8 cellular contexts compared by ENCODE assay signal in the genomic region with DNA sequence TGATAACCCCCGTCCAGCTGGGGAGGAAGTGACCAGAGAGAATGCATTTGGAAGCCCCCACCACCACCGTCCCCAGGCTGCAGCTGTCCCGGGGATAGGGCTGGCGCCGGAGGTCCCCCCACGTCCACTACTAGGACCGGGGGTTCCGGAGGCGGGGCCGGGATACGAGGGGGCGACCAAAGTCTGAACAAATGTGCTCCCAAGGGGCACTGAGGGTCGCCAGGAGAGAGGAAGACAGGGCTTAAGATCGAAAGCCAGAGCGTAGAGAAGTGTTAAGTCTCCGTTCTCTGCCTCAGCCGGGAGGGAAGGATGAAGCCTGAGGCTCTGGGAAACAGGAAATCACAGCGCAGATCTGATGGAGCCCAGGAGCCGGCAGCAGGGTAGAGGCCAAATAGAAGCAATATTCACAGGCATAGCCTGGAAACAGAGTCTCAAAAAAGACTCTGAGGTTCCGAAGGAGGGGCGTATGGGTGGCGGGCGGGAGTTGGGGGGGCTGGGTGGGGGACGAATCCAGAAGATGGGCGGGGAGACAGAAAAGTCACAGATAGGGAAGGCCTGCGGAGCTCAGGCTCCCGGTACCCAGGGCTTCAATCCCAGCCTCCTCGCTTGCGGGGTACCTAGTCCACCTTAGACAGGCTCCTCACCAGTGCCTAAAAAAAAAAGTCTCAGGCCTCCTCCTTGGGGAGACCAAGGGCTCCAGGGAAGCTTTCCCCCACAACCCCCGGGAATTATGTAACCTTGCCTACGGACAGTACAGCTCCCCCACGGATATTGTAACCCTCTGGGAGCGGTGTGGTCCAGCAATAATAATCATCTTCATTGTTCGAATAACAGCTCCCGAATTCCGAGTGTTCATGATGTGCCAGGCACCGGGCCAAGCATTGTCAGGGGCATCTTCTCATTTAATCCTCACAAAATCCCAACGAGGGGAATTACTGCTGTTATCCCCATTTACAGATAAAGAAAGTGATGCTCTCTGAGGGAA. TPM values are rescaled to one million over a fixed set of nuclear protein-coding genes. Genes with fewer than 3 reads are reported as not detected.
A peak's percentile ranks its signal among the peaks of the same experiment; 100 is the strongest.
DNase-seq lines count a peak whose midpoint lies in the region; ATAC-seq and TF ChIP-seq lines count a peak whose summit lies in the region.

No MANE protein-coding gene starts in this region.

- peaks cover 5% of the 10 kb centered on the region for H3K36me3 Mint-ChIP-seq in activated CD8-positive, alpha-beta T cell treated with anti-CD3 and anti-CD28 coated beads, Interleukin-2, amount 10 ng/mL, durations not matched to agents 7 days and 5 days (ENCODE audit: low read depth)

- in situ Hi-C loops in GM13977 (cut with MboI; ENCODE audit: low pct_unique_long_range_greater_than_20kb, low sequenced_read_pairs, unreplicated experiment) = no loop called here

- POLR2A ChIA-PET in activated CD8-positive, alpha-beta T cell treated with anti-CD3 and anti-CD28 coated beads, Interleukin-2, amount 10 ng/mL, durations not matched to agents 7 days and 5 days (lab: Charles Lee) = interaction anchor here (1.1 to 1.4 kb wide), 2 partner anchors 12 to 13 kb away, joined by 4 read pairs; no protein-coding TSS in a partner anchor

- H3K27ac ChIP-seq in HUES64 (ENCODE audit: low read depth, low read length) (peak overlapping the region; percentile 62; the same call in 1 of the 2 replicates), neutrophil (peak overlapping the region; percentile 95)

- H3K4me3 ChIP-seq in HUES64 (ENCODE audit: low read length) (peak overlapping the region; percentile 93), neutrophil (ENCODE audit: low read depth in 1 of 2, low read length in 1 of 2) (peak overlapping the region; percentile 92 to 96)

- 14% methylated on average over 38 of the region's 38 CpGs for WGBS in HUES64

- peak overlapping the region; percentile 5; the same call in 1 of the 2 replicates for H3K9ac ChIP-seq in HUES64 (ENCODE audit: low read depth, low read length)

- H3K27me3 ChIP-seq in HUES64 (ENCODE audit: insufficient read depth, low read length) = no peaks in the 10 kb centered on the region
- peaks cover 38% of the 10 kb centered on the region for H3K27me3 ChIP-seq in neutrophil

- H3K4me1 Mint-ChIP-seq in activated CD8-positive, alpha-beta T cell treated with anti-CD3 and anti-CD28 coated beads, Interleukin-2, amount 10 ng/mL, durations not matched to agents 7 days and 5 days (ENCODE audit: low read depth) = peaks cover 27% of the 10 kb centered on the region

- TF ChIP-seq CTCF in neutrophil (IDR thresholded peaks at IDR 0.05) = no peak
- TF ChIP-seq CTCF in GM13977 (IDR thresholded peaks at IDR 0.05; ENCODE audit: extremely low read depth, insufficient read depth, missing control alignments) = no peak

- no peaks in the 10 kb centered on the region for H3K36me3 ChIP-seq in HUES64 (ENCODE audit: insufficient read depth, low read length)
- H3K36me3 ChIP-seq in neutrophil = no peaks in the 10 kb centered on the region

- DNase-seq in COLO668 (lab: John Stamatoyannopoulos, UW; ENCODE audit: unreplicated experiment) (peak; percentile 33), globus pallidus (ENCODE audit: low spot score) (peak; percentile 71), GM13977 (ENCODE audit: low spot score) (no peak)
- DNase-seq in activated CD8-positive, alpha-beta T cell treated with anti-CD3 and anti-CD28 coated beads, Interleukin-2, amount 10 ng/mL, durations not matched to agents 7 days and 5 days = no peak
- DNase-seq in stimulated activated CD4-positive, alpha-beta T cell treated with anti-CD3 and anti-CD28 coated beads, Interleukin-1b, Interleukin-23, amount 100 ng/mL, for 48 hours = no peak

- no peaks in the 10 kb centered on the region for H3K9me3 ChIP-seq in HUES64 (ENCODE audit: insufficient read depth, low read depth, low read length)
- no peaks in the 10 kb centered on the region for H3K9me3 ChIP-seq in neutrophil

- peaks cover 7% of the 10 kb centered on the region for H3K27me3 Mint-ChIP-seq in activated CD8-positive, alpha-beta T cell treated with anti-CD3 and anti-CD28 coated beads, Interleukin-2, amount 10 ng/mL, durations not matched to agents 7 days and 5 days (ENCODE audit: low read depth)

- H3K4me1 ChIP-seq in HUES64 (ENCODE audit: insufficient read depth, low read length) (peaks cover 22% of the 10 kb centered on the region), neutrophil (ENCODE audit: control insufficient read depth in 1 of 2, insufficient read depth in 1 of 2, low read depth in 1 of 2, low read length in 1 of 2) (peaks cover 27 to 34% of the 10 kb centered on the region in 2 experiments)

- CTCF ChIA-PET in activated CD8-positive, alpha-beta T cell treated with anti-CD3 and anti-CD28 coated beads, Interleukin-2, amount 10 ng/mL, durations not matched to agents 7 days and 5 days (lab: Charles Lee) = interaction anchor here (0.7 to 2.7 kb wide), 4 partner anchors 11 to 40 kb away, joined by 3 to 8 read pairs (median 4); no protein-coding TSS in a partner anchor

- no peaks in the 10 kb centered on the region for H3K9me3 Mint-ChIP-seq in activated CD8-positive, alpha-beta T cell treated with anti-CD3 and anti-CD28 coated beads, Interleukin-2, amount 10 ng/mL, durations not matched to agents 7 days and 5 days (ENCODE audit: insufficient read depth)

- ATAC-seq in activated CD8-positive, alpha-beta T cell treated with anti-CD3 and anti-CD28 coated beads, Interleukin-2, amount 10 ng/mL, durations not matched to agents 7 days and 5 days = no peak
- ATAC-seq in GM18909 (IDR thresholded peaks at IDR 0.05; ENCODE audit: poor library complexity, unreplicated experiment) = no peak

- no peak overlapping the region for H3K27ac Mint-ChIP-seq in activated CD8-positive, alpha-beta T cell treated with anti-CD3 and anti-CD28 coated beads, Interleukin-2, amount 10 ng/mL, durations not matched to agents 7 days and 5 days

- peak overlapping the region; percentile 74 for H3K4me3 Mint-ChIP-seq in activated CD8-positive, alpha-beta T cell treated with anti-CD3 and anti-CD28 coated beads, Interleukin-2, amount 10 ng/mL, durations not matched to agents 7 days and 5 days

RNA-seq across cellular contexts. Expression of a gene that starts 1.1 kb away (rescaled TPM):
- 53.3 TPM for polyA plus RNA-seq in HUES64 (2013, experiment 1 of 2)
- polyA plus RNA-seq in HUES64 (2013, experiment 2 of 2) = 53.6 TPM
- 10 to 100 TPM; 49.9 to 54.5 TPM for total RNA-seq in activated CD8-positive, alpha-beta T cell treated with anti-CD3 and anti-CD28 coated beads, Interleukin-2, amount 10 ng/mL, durations not matched to agents 7 days and 5 days

RNA-seq across cellular contexts. Expression of a gene that starts 13.0 kb away (rescaled TPM):
- 34.2 TPM for polyA plus RNA-seq in HUES64 (2013, experiment 1 of 2)
- 30.1 TPM for polyA plus RNA-seq in HUES64 (2013, experiment 2 of 2)
- 10 to 100 TPM; 73.1 to 83.8 TPM for total RNA-seq in activated CD8-positive, alpha-beta T cell treated with anti-CD3 and anti-CD28 coated beads, Interleukin-2, amount 10 ng/mL, durations not matched to agents 7 days and 5 days

RNA-seq across cellular contexts. Expression of a gene that starts 13.7 kb away (rescaled TPM):
- polyA plus RNA-seq in HUES64 (2013, experiment 1 of 2) = 48.5 TPM
- 51.0 TPM for polyA plus RNA-seq in HUES64 (2013, experiment 2 of 2)
- 10 to 100 TPM; 48.2 to 49.0 TPM for total RNA-seq in activated CD8-positive, alpha-beta T cell treated with anti-CD3 and anti-CD28 coated beads, Interleukin-2, amount 10 ng/mL, durations not matched to agents 7 days and 5 days

RNA-seq across cellular contexts. Expression of a gene that starts 35.9 kb away (rescaled TPM):
- polyA plus RNA-seq in HUES64 (2013, experiment 1 of 2) = 8.5 TPM
- 9.6 TPM for polyA plus RNA-seq in HUES64 (2013, experiment 2 of 2)
- total RNA-seq in activated CD8-positive, alpha-beta T cell treated with anti-CD3 and anti-CD28 coated beads, Interleukin-2, amount 10 ng/mL, durations not matched to agents 7 days and 5 days = 10 to 100 TPM; 19.5 to 21.5 TPM

RNA-seq across cellular contexts. Expression of a gene that starts 38.6 kb away (rescaled TPM):
- 25.7 TPM for polyA plus RNA-seq in HUES64 (2013, experiment 1 of 2)
- 25.2 TPM for polyA plus RNA-seq in HUES64 (2013, experiment 2 of 2)
- total RNA-seq in activated CD8-positive, alpha-beta T cell treated with anti-CD3 and anti-CD28 coated beads, Interleukin-2, amount 10 ng/mL, durations not matched to agents 7 days and 5 days = 10 to 100 TPM; 31.8 to 36.0 TPM

Comparison
In these comparisons a context has a peak if more than half of its experiments do, and no peak if none do; other contexts are left out.
1. DNase-seq: peak in COLO668 (single experiment) and globus pallidus (single experiment); none in activated CD8-positive, alpha-beta T cell treated with anti-CD3 and anti-CD28 coated beads, Interleukin-2, amount 10 ng/mL, durations not matched to agents 7 days and 5 days (single experiment), GM13977 (single experiment) and stimulated activated CD4-positive, alpha-beta T cell treated with anti-CD3 and anti-CD28 coated beads, Interleukin-1b, Interleukin-23, amount 100 ng/mL, for 48 hours (single experiment).